In genomic region chr7:44290250-44290616, GRCh38 we compare ENCODE assay signal across 16 cellular contexts. TPM values are rescaled to one million over a fixed set of nuclear protein-coding genes. Genes with fewer than 3 reads are reported as not detected.
DNase-seq lines count a peak whose midpoint lies in the region; TF ChIP-seq lines count a peak whose summit lies in the region.
"Had no signal": no experiment of that assay in that cellular context is flagged by ENCODE, and none has a peak within 500 bp of the region (broad histone marks: within the 10 kb centered on the region; RNA-seq: fewer than 3 reads in every experiment).

No MANE protein-coding gene starts in this region.

- TF ChIP-seq EP300 in tibial nerve (IDR thresholded peaks at IDR 0.05), result no peak

- no peaks in the 10 kb centered on the region for H3K9me3 Mint-ChIP-seq in activated naive CD8-positive, alpha-beta T cell treated with anti-CD3 and anti-CD28 coated beads for 36 hours
- H3K9me3 Mint-ChIP-seq: activated T-cell treated with anti-CD3 and anti-CD28 coated beads, Interleukin-2, amount 50 U/mL, for 4 hours had no signal

- no peaks in the 10 kb centered on the region for H3K36me3 Mint-ChIP-seq in activated naive CD8-positive, alpha-beta T cell treated with anti-CD3 and anti-CD28 coated beads for 36 hours

- H3K4me3 ChIP-seq in HEK293 (ENCODE audit: low read depth, low read length) (no peak overlapping the region), tibial nerve (no peak overlapping the region)
- H3K4me3 ChIP-seq: colonic mucosa had no signal

- no peaks in the 10 kb centered on the region for H3K36me3 ChIP-seq in HEK293 (ENCODE audit: control insufficient read depth in 2 of 2, insufficient read depth in 1 of 2, low read length in 2 of 2)
- H3K36me3 ChIP-seq in tibial nerve, result no peaks in the 10 kb centered on the region
- H3K36me3 ChIP-seq: colonic mucosa had no signal

- peak; percentile 42 for DNase-seq in ecto neural progenitor cell (ENCODE audit: low spot score)
- DNase-seq in mesenteric fat pad (ENCODE audit: low spot score), result peak; percentile 80
- DNase-seq in tibial nerve (ENCODE audit: low spot score in 2 of 2), result no peak
- no peak for DNase-seq in cerebellar cortex (ENCODE audit: low spot score)
- no peak for DNase-seq in GM13977 (ENCODE audit: low spot score)
- no peak for DNase-seq in activated naive CD8-positive, alpha-beta T cell treated with anti-CD3 and anti-CD28 coated beads for 36 hours
- DNase-seq: colonic mucosa; DMS79; erythroblast; glutamatergic neuron; HCEC 1CT; stimulated activated CD4-positive, alpha-beta T cell treated with anti-CD3 and anti-CD28 coated beads, Interleukin-2, amount 100 ng/mL, for 48 hours; T-helper 1 cell had no signal

- TF ChIP-seq POLR2A in tibial nerve (IDR thresholded peaks at IDR 0.05), result no peak

- no peak overlapping the region for H3K27ac ChIP-seq in HEK293 (ENCODE audit: extremely low read depth, low read depth, low read length)
- H3K27ac ChIP-seq in tibial nerve, result peak overlapping the region in 3 of 4 donors; percentile 13 to 64 (median 57)
- H3K27ac ChIP-seq: colonic mucosa had no signal

- TF ChIP-seq CTCF in HEK293 (tag by site-specific recombination; IDR thresholded peaks at IDR 0.05) (no peak), tibial nerve (IDR thresholded peaks at IDR 0.05) (no peak), GM13977 (IDR thresholded peaks at IDR 0.05; ENCODE audit: extremely low read depth, insufficient read depth, missing control alignments) (no peak)

- no peaks in the 10 kb centered on the region for H3K4me1 Mint-ChIP-seq in activated naive CD8-positive, alpha-beta T cell treated with anti-CD3 and anti-CD28 coated beads for 36 hours

- POLR2A ChIA-PET in HEK293 (lab: Yijun Ruan, JAX), result no interaction called here

- H3K9me3 ChIP-seq in HEK293 (ENCODE audit: control insufficient read depth, insufficient read depth, low read depth, low read length) (no peaks in the 10 kb centered on the region), tibial nerve (no peaks in the 10 kb centered on the region)
- H3K9me3 ChIP-seq: colonic mucosa had no signal

- H3K27me3 Mint-ChIP-seq in activated naive CD8-positive, alpha-beta T cell treated with anti-CD3 and anti-CD28 coated beads for 36 hours, result peaks cover 10% of the 10 kb centered on the region

- H3K4me3 Mint-ChIP-seq in activated naive CD8-positive, alpha-beta T cell treated with anti-CD3 and anti-CD28 coated beads for 36 hours, result no peak overlapping the region
- H3K4me3 Mint-ChIP-seq: activated T-cell treated with anti-CD3 and anti-CD28 coated beads, Interleukin-2, amount 50 U/mL, for 4 hours had no signal

- no peaks in the 10 kb centered on the region for H3K4me1 ChIP-seq in HEK293 (ENCODE audit: control insufficient read depth, insufficient read depth, low read length)
- no peaks in the 10 kb centered on the region for H3K4me1 ChIP-seq in tibial nerve
- H3K4me1 ChIP-seq: colonic mucosa had no signal

- H3K27me3 ChIP-seq in tibial nerve, result peaks cover 0 to 22% of the 10 kb centered on the region in 2 donors

- in situ Hi-C loops in GM13977 (cut with MboI; ENCODE audit: low pct_unique_long_range_greater_than_20kb, low sequenced_read_pairs, unreplicated experiment), result no loop called here

- H3K27ac Mint-ChIP-seq in activated naive CD8-positive, alpha-beta T cell treated with anti-CD3 and anti-CD28 coated beads for 36 hours, result no peak overlapping the region

- 63 to 65% methylated on average over 12 of the region's 12 CpGs for WGBS in tibial nerve, 2 donors

- CTCF ChIA-PET in HEK293 (lab: Yijun Ruan, JAX), result no interaction called here

TF ChIP-seq in HEK293, 187 proteins besides CTCF, POLR2A, EP300 and RAD21:
- TF ChIP-seq ZNF302 (tag by site-specific recombination; IDR thresholded peaks at IDR 0.05; ENCODE audit: low read depth) (no peak), ZNF175 (tag by site-specific recombination; IDR thresholded peaks at IDR 0.05) (no peak), GLI4 (tag by site-specific recombination; IDR thresholded peaks at IDR 0.05) (no peak), ZIC2 (tag by site-specific recombination; IDR thresholded peaks at IDR 0.05) (peak; percentile 63), ZNF248 (tag by site-specific recombination; IDR thresholded peaks at IDR 0.05) (no peak)

RNA-seq across cellular contexts. Expression of gene CAMK2B, which starts 35.2 kb away (rescaled TPM):
- total RNA-seq in mesenteric fat pad (1.2 TPM), tibial nerve (10 to 100 TPM in 2 of 4 donors, 1 to 10 TPM in 2; 9.0 to 14.7 (median 10.9) TPM)
- under 1 TPM; 0.62 to 0.97 TPM for total RNA-seq in activated naive CD8-positive, alpha-beta T cell treated with anti-CD3 and anti-CD28 coated beads for 36 hours
- total RNA-seq: kidney epithelial cell had no signal

Comparison
In these comparisons a context has a peak if more than half of its experiments do, and no peak if none do; other contexts are left out.
1. DNase-seq: peak in ecto neural progenitor cell (single experiment) and mesenteric fat pad (single experiment); none in tibial nerve (0 of 2), cerebellar cortex (single experiment), GM13977 (single experiment) and activated naive CD8-positive, alpha-beta T cell treated with anti-CD3 and anti-CD28 coated beads for 36 hours (single experiment).